ENCODE assay signal across 12 cellular contexts in genomic region chr16:50463581-50464324, GRCh38.
"Had no signal": no experiment of that assay in that cellular context is flagged by ENCODE, and none has a peak within 500 bp of the region (broad histone marks: within the 10 kb centered on the region; RNA-seq: fewer than 3 reads in every experiment).

No MANE protein-coding gene starts in this region.

- ATAC-seq: naive thymus-derived CD4-positive, alpha-beta T cell; psoas muscle; stimulated activated naive CD8-positive, alpha-beta T cell treated with anti-CD3 and anti-CD28 coated beads, Interleukin-15, Interleukin-2, amounts not matched to agents 100 U/mL and 50 U/mL, for 24 hours had no signal

- H3K4me3 Mint-ChIP-seq: activated naive CD4-positive, alpha-beta T cell treated with anti-CD3 and anti-CD28 coated beads, Interleukin-2, amount 10 ng/mL, durations not matched to agents 7 days and 5 days; activated T-helper 1 cell treated with anti-CD3 and anti-CD28 coated beads, Interleukin-12 subunit alpha, Interleukin-12 subunit beta, Interleukin-2, Interleukin-4 antibody, amounts not matched to agents 30 ng/mL and 10 ng/mL and 1 ng/mL, durations not matched to agents 14 hours and 24 hours and 36 hours; naive thymus-derived CD4-positive, alpha-beta T cell had no signal

- H3K27ac Mint-ChIP-seq: activated naive CD4-positive, alpha-beta T cell treated with anti-CD3 and anti-CD28 coated beads, Interleukin-2, amount 10 ng/mL, durations not matched to agents 7 days and 5 days; activated T-helper 1 cell treated with anti-CD3 and anti-CD28 coated beads, Interleukin-12 subunit alpha, Interleukin-12 subunit beta, Interleukin-2, Interleukin-4 antibody, amounts not matched to agents 30 ng/mL and 10 ng/mL and 1 ng/mL, durations not matched to agents 14 hours and 24 hours and 36 hours had no signal

- H3K4me1 ChIP-seq: psoas muscle, testis had no signal

- DNase-seq: activated CD4-positive, CD25-positive, alpha-beta regulatory T cell; activated naive CD4-positive, alpha-beta T cell treated with anti-CD3 and anti-CD28 coated beads, Interleukin-2, amount 10 ng/mL, durations not matched to agents 7 days and 5 days; caudate nucleus; hippocampal formation; naive thymus-derived CD4-positive, alpha-beta T cell; occipital lobe; psoas muscle; stimulated activated CD4-positive, alpha-beta T cell treated with anti-CD3 and anti-CD28 coated beads, Interleukin-2, amount 100 ng/mL, for 48 hours; stimulated activated naive CD8-positive, alpha-beta T cell treated with anti-CD3 and anti-CD28 coated beads, Interleukin-15, Interleukin-2, amounts not matched to agents 100 U/mL and 50 U/mL, for 24 hours; testis had no signal

- H3K27ac ChIP-seq: psoas muscle, testis had no signal

- H3K9me3 ChIP-seq: psoas muscle, testis had no signal

- H3K36me3 Mint-ChIP-seq: activated naive CD4-positive, alpha-beta T cell treated with anti-CD3 and anti-CD28 coated beads, Interleukin-2, amount 10 ng/mL, durations not matched to agents 7 days and 5 days; naive thymus-derived CD4-positive, alpha-beta T cell had no signal

- H3K9me3 Mint-ChIP-seq: activated naive CD4-positive, alpha-beta T cell treated with anti-CD3 and anti-CD28 coated beads, Interleukin-2, amount 10 ng/mL, durations not matched to agents 7 days and 5 days; activated T-helper 1 cell treated with anti-CD3 and anti-CD28 coated beads, Interleukin-12 subunit alpha, Interleukin-12 subunit beta, Interleukin-2, Interleukin-4 antibody, amounts not matched to agents 30 ng/mL and 10 ng/mL and 1 ng/mL, durations not matched to agents 14 hours and 24 hours and 36 hours had no signal

- H3K4me3 ChIP-seq: lung, psoas muscle, testis had no signal

- H3K27me3 ChIP-seq: testis had no signal
